Comparison of ENCODE assay signal across 9 cellular contexts in genomic region chr16:56860226-56861020, GRCh38. TPM values are rescaled to one million over a fixed set of nuclear protein-coding genes. Genes with fewer than 3 reads are reported as not detected.
DNase-seq lines count a peak whose midpoint lies in the region; ATAC-seq, FAIRE-seq and TF ChIP-seq lines count a peak whose summit lies in the region.
"Had no signal": no experiment of that assay in that cellular context is flagged by ENCODE, and none has a peak within 500 bp of the region (broad histone marks: within the 10 kb centered on the region; RNA-seq: fewer than 3 reads in every experiment).

No MANE protein-coding gene starts in this region.

- H3K9me3 Mint-ChIP-seq in astrocyte (ENCODE audit: unreplicated experiment) (peaks cover 7% of the 10 kb centered on the region), type B pancreatic cell (no peaks in the 10 kb centered on the region)

- no peaks in the 10 kb centered on the region for H4K20me1 ChIP-seq in BLaER1 treated with 17β-estradiol and CSF1 and Interleukin-3, amounts not matched to agents 10 nM and 100 nM
- H4K20me1 ChIP-seq in astrocyte (ENCODE audit: insufficient read depth, low read length) = no peaks in the 10 kb centered on the region

- H3K36me3 ChIP-seq in BLaER1 treated with 17β-estradiol and CSF1 and Interleukin-3, amounts not matched to agents 10 nM and 100 nM = no peaks in the 10 kb centered on the region
- H3K36me3 ChIP-seq in astrocyte (ENCODE audit: insufficient read depth, low read length) = no peaks in the 10 kb centered on the region

- H3K79me2 ChIP-seq in astrocyte (ENCODE audit: insufficient read depth, low read length) = no peaks in the 10 kb centered on the region

- no peaks in the 10 kb centered on the region for H3K9me3 ChIP-seq in BLaER1 treated with 17β-estradiol and CSF1 and Interleukin-3, amounts not matched to agents 10 nM and 100 nM (replicated peaks in 1 of 11)
- H3K9me3 ChIP-seq in astrocyte (ENCODE audit: insufficient read depth, low read depth, low read length) = no peaks in the 10 kb centered on the region

- H3K4me3 Mint-ChIP-seq in astrocyte (ENCODE audit: unreplicated experiment) = no peak overlapping the region
- H3K4me3 Mint-ChIP-seq in type B pancreatic cell = peak overlapping the region; percentile 54

- peak overlapping the region; percentile 32 for H2AFZ ChIP-seq in astrocyte (ENCODE audit: low read depth, low read length)

- FAIRE-seq in astrocyte (lab: Jason Lieb, UNC) = no peak

- peak overlapping the region in 10 of 11 experiments; percentile 61 to 98 (median 93); a peak in 19 of 22 replicates for H3K27ac ChIP-seq in BLaER1 treated with 17β-estradiol and CSF1 and Interleukin-3, amounts not matched to agents 10 nM and 100 nM
- H3K27ac ChIP-seq in astrocyte (ENCODE audit: low read depth, low read length) = no peak overlapping the region

- DNase-seq in Kasumi-1 (lab: John Stamatoyannopoulos, UW) (peak; percentile 54 to 70), astrocyte (ENCODE audit: low read depth) (no peak), type B pancreatic cell (ENCODE audit: extremely low spot score, unreplicated experiment) (no peak), NCI-H187 treated with DMSO at 0.1 percent for 48 hours (lab: John Stamatoyannopoulos, UW) (no peak), DMS53 (lab: John Stamatoyannopoulos, UW) (no peak), NOMO-1 treated with dmso at 0.1 percent for 144 hours (lab: John Stamatoyannopoulos, UW; ENCODE audit: unreplicated experiment) (no peak)

- peaks cover 9% of the 10 kb centered on the region for H3K27me3 Mint-ChIP-seq in astrocyte (ENCODE audit: low read depth, unreplicated experiment)
- no peaks in the 10 kb centered on the region for H3K27me3 Mint-ChIP-seq in type B pancreatic cell

- H3K36me3 Mint-ChIP-seq in astrocyte (ENCODE audit: low read depth, unreplicated experiment) (no peaks in the 10 kb centered on the region), type B pancreatic cell (no peaks in the 10 kb centered on the region)

- H3K4me3 ChIP-seq in BLaER1 treated with 17β-estradiol and CSF1 and Interleukin-3, amounts not matched to agents 10 nM and 100 nM = peak overlapping the region in 7 of 10 experiments; percentile 19 to 54 (median 35); a peak in 11 of 20 replicates
- no peak overlapping the region for H3K4me3 ChIP-seq in astrocyte (ENCODE audit: insufficient read depth, low read depth, low read length)

- H3K4me1 Mint-ChIP-seq in astrocyte (ENCODE audit: low read depth, unreplicated experiment) (peaks cover 11% of the 10 kb centered on the region), type B pancreatic cell (ENCODE audit: unreplicated experiment) (peaks cover 61% of the 10 kb centered on the region)

- H3K4me2 ChIP-seq in BLaER1 treated with 17β-estradiol and CSF1 and Interleukin-3, amounts not matched to agents 10 nM and 100 nM = peak overlapping the region; percentile 76 to 94 (median 85)
- H3K4me2 ChIP-seq in astrocyte (ENCODE audit: low read length) = no peak overlapping the region

- no peak for TF ChIP-seq CTCF in astrocyte (IDR thresholded peaks at IDR 0.05; ENCODE audit: insufficient read depth, low read depth, low read length)
- TF ChIP-seq CTCF in type B pancreatic cell (conservative IDR thresholded peaks at IDR 0.05) = no peak

- H3K4me1 ChIP-seq in BLaER1 treated with 17β-estradiol and CSF1 and Interleukin-3, amounts not matched to agents 10 nM and 100 nM = peaks cover 69 to 99% (median 88%) of the 10 kb centered on the region in 10 experiments
- H3K4me1 ChIP-seq in astrocyte (ENCODE audit: insufficient read depth, low read length) = peaks cover 4% of the 10 kb centered on the region

- H3K27ac Mint-ChIP-seq in astrocyte (ENCODE audit: unreplicated experiment) (peak overlapping the region; percentile 51), type B pancreatic cell (peak overlapping the region; percentile 87)

- ATAC-seq in GM21367 (IDR thresholded peaks at IDR 0.05; ENCODE audit: unreplicated experiment) = peak; percentile 72

- peak overlapping the region in 10 of 11 experiments; percentile 10 to 88 (median 80); a peak in 18 of 22 replicates for H3K9ac ChIP-seq in BLaER1 treated with 17β-estradiol and CSF1 and Interleukin-3, amounts not matched to agents 10 nM and 100 nM
- H3K9ac ChIP-seq in astrocyte (ENCODE audit: low read length) = no peak overlapping the region

- no peaks in the 10 kb centered on the region for H3K27me3 ChIP-seq in BLaER1 treated with 17β-estradiol and CSF1 and Interleukin-3, amounts not matched to agents 10 nM and 100 nM
- no peaks in the 10 kb centered on the region for H3K27me3 ChIP-seq in astrocyte (ENCODE audit: insufficient read depth, low read length)

RNA-seq across cellular contexts. Expression of gene SLC12A3, which starts 4.6 kb away (rescaled TPM):
- 0.07 and 0.18 TPM in 2 replicates for total RNA-seq in astrocyte
- total RNA-seq in type B pancreatic cell (ENCODE audit: low replicate concordance) = 0.31 and 4.2 TPM in 2 replicates
- total RNA-seq: activated CD8-positive, alpha-beta memory T cell treated with anti-CD3 and anti-CD28 coated beads for 36 hours had no signal

Comparison
In these comparisons a context has a peak if more than half of its experiments do, and no peak if none do; other contexts are left out.
1. DNase-seq: peak in Kasumi-1 (2 of 2); none in astrocyte (single experiment), type B pancreatic cell (single experiment), NCI-H187 treated with DMSO at 0.1 percent for 48 hours (single experiment), DMS53 (single experiment) and NOMO-1 treated with dmso at 0.1 percent for 144 hours (single experiment).